2 cellular contexts compared by ENCODE assay signal in genomic region chr4:74044676-74045075, GRCh38.
TF ChIP-seq lines count a peak whose summit lies in the region.

No MANE protein-coding gene starts in this region.

TF ChIP-seq in SK-N-SH, 30 proteins besides CTCF, POLR2A, EP300 and RAD21 (continued from another document):
- TF ChIP-seq REST (IDR thresholded peaks at IDR 0.05; ENCODE audit: low read depth, low read length) (no peak), TAF1 (IDR thresholded peaks at IDR 0.05; ENCODE audit: borderline replicate concordance, low read depth, low read length) (no peak), MEF2A (IDR thresholded peaks at IDR 0.05; ENCODE audit: borderline replicate concordance, low read depth) (no peak), SIN3A (IDR thresholded peaks at IDR 0.05; ENCODE audit: borderline replicate concordance, low read depth, low read length) (no peak), NFIC (IDR thresholded peaks at IDR 0.05; ENCODE audit: borderline replicate concordance) (no peak), RXRA (IDR thresholded peaks at IDR 0.05; ENCODE audit: borderline replicate concordance, low read depth) (no peak), ELF1 (IDR thresholded peaks at IDR 0.05) (no peak), FOSL2 (IDR thresholded peaks at IDR 0.05; ENCODE audit: borderline replicate concordance, low read depth) (no peak), GATA2 (CRISPR knock-in tag; IDR thresholded peaks at IDR 0.05) (no peak), TCF12 (IDR thresholded peaks at IDR 0.05) (no peak), TEAD4 (IDR thresholded peaks at IDR 0.05; ENCODE audit: borderline replicate concordance, insufficient read depth) (no peak), MAX (IDR thresholded peaks at IDR 0.05; ENCODE audit: low read depth) (no peak), RCOR1 (IDR thresholded peaks at IDR 0.05; ENCODE audit: low read length) (no peak), IRF3 (IDR thresholded peaks at IDR 0.05; ENCODE audit: low read depth, low read length) (no peak), FOXJ3 (CRISPR knock-in tag; IDR thresholded peaks at IDR 0.05) (no peak)

TF ChIP-seq in SK-N-SH treated with all-trans-retinoic acid at 6 μM for 48 hours, 23 proteins besides CTCF, POLR2A, EP300 and RAD21 (continued from another document):
- no peak for TF ChIP-seq ZNF565 (CRISPR knock-in tag; conservative IDR thresholded peaks at IDR 0.05; ENCODE audit: low read depth)
- TF ChIP-seq ESRRG (CRISPR knock-in tag; IDR thresholded peaks at IDR 0.05): no peak
- TF ChIP-seq TSHZ2 (CRISPR knock-in tag; IDR thresholded peaks at IDR 0.05): no peak
TF ChIP-seq in SK-N-SH treated with all-trans-retinoic acid at 6 μM for 48 hours: peak in this region for 0.
